In the genomic region with DNA sequence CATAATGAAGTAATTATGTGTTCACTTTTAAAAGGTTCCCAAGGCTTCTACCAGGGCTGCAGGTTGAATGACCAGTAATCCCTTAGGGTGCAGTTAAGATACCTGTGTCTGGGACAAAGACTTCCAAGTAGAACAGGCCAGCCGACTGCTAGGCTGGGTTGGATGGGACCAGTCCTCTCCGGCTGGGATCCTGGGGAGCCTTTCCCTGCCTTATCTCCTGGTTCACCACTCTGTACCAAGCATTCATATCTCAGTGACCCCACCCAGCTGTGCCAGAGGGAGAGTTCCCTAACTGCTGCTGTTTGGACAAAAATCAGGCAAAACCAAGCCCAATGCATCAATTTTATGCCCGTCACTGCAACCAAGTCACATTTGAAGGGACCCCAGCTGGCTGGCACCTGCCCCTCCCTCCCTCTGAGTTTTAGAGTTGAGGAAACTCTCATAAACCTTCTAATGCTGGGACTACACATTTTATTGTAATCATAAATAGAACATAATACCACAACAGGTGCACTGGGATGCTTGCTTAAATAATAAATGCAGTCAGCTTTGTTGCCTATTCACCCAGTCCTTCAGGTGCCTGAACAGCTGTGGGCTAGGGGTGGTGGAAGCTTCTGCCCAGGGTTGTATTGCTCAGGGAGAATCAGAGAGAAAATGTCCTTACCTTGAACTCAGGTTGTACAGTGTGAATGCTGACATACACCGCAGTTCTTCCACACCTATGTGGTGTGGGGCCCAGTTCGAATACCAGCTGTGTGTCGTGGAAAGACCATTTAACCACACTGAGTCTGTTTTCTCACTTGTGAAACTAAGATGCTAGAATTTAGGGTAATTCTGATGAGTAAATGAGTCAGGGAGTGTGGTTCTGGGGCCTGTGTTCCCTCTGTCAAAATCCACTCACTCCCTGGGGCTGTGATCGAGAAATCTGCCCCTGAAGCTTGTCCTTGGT, we compare ENCODE assay signal across 12 cellular contexts.
A peak's percentile ranks its signal among the peaks of the same experiment; 100 is the strongest.
DNase-seq lines count a peak whose midpoint lies in the region; ATAC-seq and TF ChIP-seq lines count a peak whose summit lies in the region.
"Had no signal": no experiment of that assay in that cellular context is flagged by ENCODE, and none has a peak within 500 bp of the region (broad histone marks: within the 10 kb centered on the region; RNA-seq: fewer than 3 reads in every experiment).

No MANE protein-coding gene starts in this region.

- H3K27ac ChIP-seq in transverse colon: peak overlapping the region; percentile 79 to 82 (median 80)
- H3K27ac ChIP-seq in prostate gland: no peak overlapping the region

- WGBS in transverse colon (ENCODE audit: low coverage in 1 of 2), 2 donors: 43% methylated on average over 7 of the region's 7 CpGs; no CpG with 5 or more reads in 1 of the 2 donors
- WGBS in prostate gland: 80% methylated on average over 7 of the region's 7 CpGs

- H3K27ac Mint-ChIP-seq in natural killer cell treated with Interleukin-12 subunit alpha and Interleukin-12 subunit beta and Interleukin-15 and Interleukin-18, amount 100 ng/mL, for 72 hours: peak overlapping the region in 1 of 2 donors; percentile 34
- H3K27ac Mint-ChIP-seq in natural killer cell: no peak overlapping the region
- no peak overlapping the region for H3K27ac Mint-ChIP-seq in activated CD8-positive, alpha-beta T cell treated with anti-CD3 and anti-CD28 coated beads for 36 hours
- H3K27ac Mint-ChIP-seq in Calu3 (ENCODE audit: unreplicated experiment): no peak overlapping the region
- H3K27ac Mint-ChIP-seq: IgD-negative memory B cell, immature natural killer cell had no signal

- H3K9me3 ChIP-seq in transverse colon (no peaks in the 10 kb centered on the region), prostate gland (no peaks in the 10 kb centered on the region)

- no peaks in the 10 kb centered on the region for H3K27me3 ChIP-seq in transverse colon
- no peaks in the 10 kb centered on the region for H3K27me3 ChIP-seq in prostate gland (replicated peaks; ENCODE audit: insufficient read depth)

- no peak for TF ChIP-seq EP300 in transverse colon (IDR thresholded peaks at IDR 0.05; ENCODE audit: low read depth)

- peaks cover 0 to 8% of the 10 kb centered on the region in 2 donors for H3K27me3 Mint-ChIP-seq in natural killer cell treated with Interleukin-12 subunit alpha and Interleukin-12 subunit beta and Interleukin-15 and Interleukin-18, amount 100 ng/mL, for 72 hours
- H3K27me3 Mint-ChIP-seq in natural killer cell (ENCODE audit: low read depth in 2 of 2) (peaks cover 0 to 8% of the 10 kb centered on the region in 2 donors), Calu3 (ENCODE audit: unreplicated experiment) (peaks cover 18% of the 10 kb centered on the region)
- no peaks in the 10 kb centered on the region for H3K27me3 Mint-ChIP-seq in activated CD8-positive, alpha-beta T cell treated with anti-CD3 and anti-CD28 coated beads for 36 hours

- POLR2A ChIA-PET in activated CD8-positive, alpha-beta T cell treated with anti-CD3 and anti-CD28 coated beads for 36 hours (lab: Charles Lee): interaction anchor here (0.7 to 1.5 kb wide), 3 partner anchors 13 to 117 kb away, joined by 3 to 4 read pairs (median 3); no protein-coding TSS in a partner anchor

- no peak for DNase-seq in natural killer cell treated with Interleukin-12 subunit alpha and Interleukin-12 subunit beta and Interleukin-15 and Interleukin-18, amount 100 ng/mL, for 72 hours (ENCODE audit: low spot score)
- DNase-seq in natural killer cell (no peak), transverse colon (peak; percentile 76), prostate gland (ENCODE audit: low spot score) (no peak), Calu3 (no peak)
- DNase-seq in activated CD8-positive, alpha-beta T cell treated with anti-CD3 and anti-CD28 coated beads for 36 hours: peak; percentile 74
- DNase-seq: HCEC 1CT, immature natural killer cell, NCI-H510A had no signal

- H3K4me3 ChIP-seq in transverse colon (no peak overlapping the region), prostate gland (no peak overlapping the region)

- in situ Hi-C loops in transverse colon (cut with MboI; ENCODE audit: low pct_ligation_motif_present in 1 of 4, low pct_unique_long_range_greater_than_20kb in 1 of 4, low sequenced_read_pairs in 3 of 4): no loop called here

- no peak overlapping the region for H3K4me3 Mint-ChIP-seq in natural killer cell treated with Interleukin-12 subunit alpha and Interleukin-12 subunit beta and Interleukin-15 and Interleukin-18, amount 100 ng/mL, for 72 hours
- H3K4me3 Mint-ChIP-seq in natural killer cell: no peak overlapping the region
- H3K4me3 Mint-ChIP-seq in activated CD8-positive, alpha-beta T cell treated with anti-CD3 and anti-CD28 coated beads for 36 hours: no peak overlapping the region
- H3K4me3 Mint-ChIP-seq in Calu3 (ENCODE audit: low read depth, unreplicated experiment): no peak overlapping the region
- H3K4me3 Mint-ChIP-seq: immature natural killer cell had no signal

- TF ChIP-seq POLR2A in transverse colon (IDR thresholded peaks at IDR 0.05) (no peak), prostate gland (IDR thresholded peaks at IDR 0.05) (no peak)

- intact Hi-C loops in natural killer cell (cut with micrococcal nuclease) (no loop called here), transverse colon (cut with DNase I; ENCODE audit: low total_unique reads) (no loop called here), prostate gland (cut with DNase I) (no loop called here), Calu3 (cut with micrococcal nuclease; ENCODE audit: unreplicated experiment) (no loop called here)
- intact Hi-C loops in activated CD8-positive, alpha-beta T cell treated with anti-CD3 and anti-CD28 coated beads for 36 hours (cut with micrococcal nuclease): loop anchor here (10.0 kb wide), 1 partner anchor 92 kb away; no protein-coding TSS in a partner anchor

- no peaks in the 10 kb centered on the region for H3K9me3 Mint-ChIP-seq in natural killer cell treated with Interleukin-12 subunit alpha and Interleukin-12 subunit beta and Interleukin-15 and Interleukin-18, amount 100 ng/mL, for 72 hours
- H3K9me3 Mint-ChIP-seq in natural killer cell (no peaks in the 10 kb centered on the region), Calu3 (ENCODE audit: low read depth, unreplicated experiment) (no peaks in the 10 kb centered on the region)
- H3K9me3 Mint-ChIP-seq in activated CD8-positive, alpha-beta T cell treated with anti-CD3 and anti-CD28 coated beads for 36 hours: no peaks in the 10 kb centered on the region
- H3K9me3 Mint-ChIP-seq: IgD-negative memory B cell, immature natural killer cell had no signal

- H3K36me3 Mint-ChIP-seq in natural killer cell treated with Interleukin-12 subunit alpha and Interleukin-12 subunit beta and Interleukin-15 and Interleukin-18, amount 100 ng/mL, for 72 hours: no peaks in the 10 kb centered on the region
- H3K36me3 Mint-ChIP-seq in natural killer cell (no peaks in the 10 kb centered on the region), Calu3 (ENCODE audit: insufficient read depth, unreplicated experiment) (no peaks in the 10 kb centered on the region)
- H3K36me3 Mint-ChIP-seq in activated CD8-positive, alpha-beta T cell treated with anti-CD3 and anti-CD28 coated beads for 36 hours (ENCODE audit: low read depth): no peaks in the 10 kb centered on the region
- H3K36me3 Mint-ChIP-seq: IgD-negative memory B cell, immature natural killer cell had no signal

- BruUV-seq in Calu3 (replicated peaks; lab: Mats Ljungman, UMichigan): no TSS peak

- peak; percentile 29 to 55 for ATAC-seq in natural killer cell treated with Interleukin-12 subunit alpha and Interleukin-12 subunit beta and Interleukin-15 and Interleukin-18, amount 100 ng/mL, for 72 hours
- ATAC-seq in natural killer cell: no peak
- ATAC-seq in HG02885 (IDR thresholded peaks at IDR 0.05; ENCODE audit: poor library complexity, unreplicated experiment): peak; percentile 83
- peak; percentile 73 for ATAC-seq in activated CD8-positive, alpha-beta T cell treated with anti-CD3 and anti-CD28 coated beads for 36 hours
- no peak for ATAC-seq in GM21576 (IDR thresholded peaks at IDR 0.05; ENCODE audit: unreplicated experiment)

- H3K4me1 ChIP-seq in transverse colon: peaks cover 6 to 63% (median 28%) of the 10 kb centered on the region in 4 donors
- H3K4me1 ChIP-seq in prostate gland (replicated peaks): no peaks in the 10 kb centered on the region

- TF ChIP-seq CTCF in natural killer cell (IDR thresholded peaks at IDR 0.05) (no peak), transverse colon (IDR thresholded peaks at IDR 0.05) (no peak), prostate gland (IDR thresholded peaks at IDR 0.05) (no peak), Calu3 (IDR thresholded peaks at IDR 0.05; ENCODE audit: unreplicated experiment) (no peak)
- no peak for TF ChIP-seq CTCF in activated CD8-positive, alpha-beta T cell treated with anti-CD3 and anti-CD28 coated beads for 36 hours (IDR thresholded peaks at IDR 0.05)

- H3K4me1 Mint-ChIP-seq in natural killer cell treated with Interleukin-12 subunit alpha and Interleukin-12 subunit beta and Interleukin-15 and Interleukin-18, amount 100 ng/mL, for 72 hours (ENCODE audit: low read depth in 2 of 2): peaks cover 13 to 18% of the 10 kb centered on the region in 2 donors
- H3K4me1 Mint-ChIP-seq in natural killer cell: no peaks in the 10 kb centered on the region
- H3K4me1 Mint-ChIP-seq in activated CD8-positive, alpha-beta T cell treated with anti-CD3 and anti-CD28 coated beads for 36 hours (ENCODE audit: low read depth): peaks cover 54% of the 10 kb centered on the region
- no peaks in the 10 kb centered on the region for H3K4me1 Mint-ChIP-seq in Calu3 (ENCODE audit: low read depth, unreplicated experiment)
- H3K4me1 Mint-ChIP-seq: IgD-negative memory B cell had no signal

- CTCF ChIA-PET in activated CD8-positive, alpha-beta T cell treated with anti-CD3 and anti-CD28 coated beads for 36 hours (lab: Charles Lee): interaction anchor here (2.2 kb wide), 1 partner anchor 228 kb away, joined by 7 read pairs; no protein-coding TSS in a partner anchor
- CTCF ChIA-PET in Calu3 (lab: Charles Lee): no interaction called here

- no peaks in the 10 kb centered on the region for H3K36me3 ChIP-seq in transverse colon
- no peaks in the 10 kb centered on the region for H3K36me3 ChIP-seq in prostate gland

Comparison
In these comparisons a context has a peak if more than half of its experiments do, and no peak if none do; other contexts are left out.
1. ATAC-seq: peak in natural killer cell treated with Interleukin-12 subunit alpha and Interleukin-12 subunit beta and Interleukin-15 and Interleukin-18, amount 100 ng/mL, for 72 hours (2 of 2), HG02885 (single experiment) and activated CD8-positive, alpha-beta T cell treated with anti-CD3 and anti-CD28 coated beads for 36 hours (single experiment); none in natural killer cell (0 of 3) and GM21576 (single experiment).
2. DNase-seq: peak in activated CD8-positive, alpha-beta T cell treated with anti-CD3 and anti-CD28 coated beads for 36 hours (single experiment) and transverse colon (single experiment); none in natural killer cell treated with Interleukin-12 subunit alpha and Interleukin-12 subunit beta and Interleukin-15 and Interleukin-18, amount 100 ng/mL, for 72 hours (single experiment), natural killer cell (single experiment), prostate gland (single experiment) and Calu3 (single experiment).
3. H3K27ac ChIP-seq: peak in transverse colon (4 of 4); none in prostate gland (0 of 2).